8 cellular contexts compared by ENCODE assay signal in the genomic region with DNA sequence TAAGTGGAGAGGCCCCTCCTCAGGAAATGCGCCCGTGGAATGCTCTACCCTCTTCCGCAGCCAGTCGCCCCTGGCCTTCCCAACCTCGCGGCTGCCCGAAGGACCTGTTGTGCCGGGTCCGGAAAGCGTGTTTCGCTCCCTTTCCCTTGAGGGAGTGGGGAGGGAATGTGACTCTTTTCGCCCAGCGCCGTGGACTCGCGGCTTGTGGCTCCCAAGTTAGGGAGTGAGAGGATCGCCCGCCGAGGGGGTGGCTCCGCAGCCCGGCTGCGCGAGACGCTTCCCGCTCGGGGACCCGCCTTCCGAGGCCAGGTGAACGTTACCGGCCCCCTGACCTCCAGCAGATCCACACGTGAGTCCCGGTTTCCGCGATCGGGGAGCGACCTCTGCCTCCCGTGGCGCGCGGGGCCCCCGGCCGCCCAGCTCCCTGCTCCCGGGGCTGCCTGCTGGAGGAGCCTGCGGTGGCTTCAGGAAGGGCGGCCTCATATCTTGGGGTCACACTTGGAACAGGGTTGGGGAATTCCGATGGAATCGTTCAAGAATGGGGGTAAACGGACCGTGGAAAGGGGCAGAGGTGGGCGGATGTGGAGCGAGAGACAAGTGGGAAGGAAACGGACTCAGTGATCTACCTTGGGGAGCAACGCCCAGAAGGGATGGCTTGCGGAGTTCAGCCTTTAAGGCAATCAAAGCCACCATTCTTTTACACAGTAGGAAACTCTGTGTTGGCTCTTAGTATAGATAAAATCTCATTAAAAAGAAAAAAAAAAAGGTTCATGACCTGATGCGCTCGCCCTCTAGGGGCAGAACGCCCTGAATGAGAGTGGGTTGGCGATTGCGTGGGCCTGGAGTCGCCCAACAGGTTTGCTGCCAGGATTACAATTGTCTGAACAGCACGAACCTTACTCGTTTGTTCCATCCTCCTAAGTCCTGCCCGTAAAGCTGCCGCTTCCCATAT. TPM values are rescaled to one million over a fixed set of nuclear protein-coding genes. Genes with fewer than 3 reads are reported as not detected.
DNase-seq lines count a peak whose midpoint lies in the region; ATAC-seq and TF ChIP-seq lines count a peak whose summit lies in the region.

No MANE protein-coding gene starts in this region.

- H3K36me3 ChIP-seq in mucosa of stomach (ENCODE audit: control insufficient read depth, insufficient read depth, low read length) (no peaks in the 10 kb centered on the region), upper lobe of left lung (no peaks in the 10 kb centered on the region)

- peaks cover 7% of the 10 kb centered on the region for H3K27me3 ChIP-seq in mucosa of stomach (ENCODE audit: control insufficient read depth, insufficient read depth, low read length)
- peaks cover 0 to 4% (median 0%) of the 10 kb centered on the region in 4 donors for H3K27me3 ChIP-seq in upper lobe of left lung

- TF ChIP-seq CTCF in WI38 (IDR thresholded peaks at IDR 0.05; ENCODE audit: low read depth, low read length) (no peak), endothelial cell (IDR thresholded peaks at IDR 0.05; ENCODE audit: unreplicated experiment) (peak; percentile 56), upper lobe of left lung (IDR thresholded peaks at IDR 0.05) (peak in 1 of 6 experiments; percentile 5)

- peaks cover 4% of the 10 kb centered on the region for H3K27me3 Mint-ChIP-seq in endothelial cell (ENCODE audit: unreplicated experiment)

- no peaks in the 10 kb centered on the region for H3K9me3 Mint-ChIP-seq in endothelial cell (ENCODE audit: unreplicated experiment)

- DNase-seq in COLO668 (lab: John Stamatoyannopoulos, UW; ENCODE audit: unreplicated experiment) = peak; percentile 25
- DNase-seq in endothelial cell (ENCODE audit: low spot score) = peak; percentile 55
- DNase-seq in upper lobe of left lung = peak; percentile 42 to 82
- DNase-seq in DMS79 (lab: John Stamatoyannopoulos, UW) = no peak

- H3K9ac ChIP-seq in mucosa of stomach (ENCODE audit: low read length) = peak overlapping the region; percentile 76

- peaks cover 10% of the 10 kb centered on the region for H3K4me1 ChIP-seq in mucosa of stomach (ENCODE audit: control insufficient read depth, insufficient read depth, low read length)
- H3K4me1 ChIP-seq in upper lobe of left lung = peaks cover 16 to 24% (median 19%) of the 10 kb centered on the region in 4 donors

- peak overlapping the region in 3 of 4 donors; percentile 30 to 72 (median 66) for H3K27ac ChIP-seq in upper lobe of left lung

- TF ChIP-seq EP300 in upper lobe of left lung (IDR thresholded peaks at IDR 0.05) = no peak

- TF ChIP-seq POLR2A in upper lobe of left lung (IDR thresholded peaks at IDR 0.05) = no peak

- peak overlapping the region; percentile 55 for H3K4me3 ChIP-seq in WI38 (ENCODE audit: low read depth, low read length)
- peak overlapping the region; percentile 66 for H3K4me3 ChIP-seq in mucosa of stomach (ENCODE audit: low read length)
- peak overlapping the region; percentile 56 to 63 (median 60) for H3K4me3 ChIP-seq in upper lobe of left lung

- peaks cover 7% of the 10 kb centered on the region for H3K36me3 Mint-ChIP-seq in endothelial cell (ENCODE audit: low read depth, unreplicated experiment)

- peaks cover 20% of the 10 kb centered on the region for H3K4me1 Mint-ChIP-seq in endothelial cell (ENCODE audit: unreplicated experiment)

- peak overlapping the region; percentile 96 for H3K4me3 Mint-ChIP-seq in endothelial cell (ENCODE audit: unreplicated experiment)

- H3K9me3 ChIP-seq in mucosa of stomach (ENCODE audit: control insufficient read depth, low read length) (no peaks in the 10 kb centered on the region), upper lobe of left lung (no peaks in the 10 kb centered on the region)

- WGBS in upper lobe of left lung, 2 donors = 10 to 24% methylated on average over 41 to 62 of the region's 64 CpGs

- ATAC-seq in HG02885 (IDR thresholded peaks at IDR 0.05; ENCODE audit: poor library complexity, unreplicated experiment) = peak; percentile 30
- peak; percentile 44 to 55 for ATAC-seq in upper lobe of left lung (ENCODE audit: low FRiP score in 2 of 2)
- no peak for ATAC-seq in HG02973 (IDR thresholded peaks at IDR 0.05; ENCODE audit: unreplicated experiment)

- peak overlapping the region; percentile 86 for H3K27ac Mint-ChIP-seq in endothelial cell (ENCODE audit: unreplicated experiment)

RNA-seq across cellular contexts. Expression of gene TPD52L1, which starts 0.9 kb away (rescaled TPM):
- total RNA-seq in endothelial cell (ENCODE audit: unreplicated experiment) (118 TPM), upper lobe of left lung (10 to 100 TPM; 15.5 to 63.4 (median 32.2) TPM)
